15 cellular contexts compared by ENCODE assay signal in the genomic region with DNA sequence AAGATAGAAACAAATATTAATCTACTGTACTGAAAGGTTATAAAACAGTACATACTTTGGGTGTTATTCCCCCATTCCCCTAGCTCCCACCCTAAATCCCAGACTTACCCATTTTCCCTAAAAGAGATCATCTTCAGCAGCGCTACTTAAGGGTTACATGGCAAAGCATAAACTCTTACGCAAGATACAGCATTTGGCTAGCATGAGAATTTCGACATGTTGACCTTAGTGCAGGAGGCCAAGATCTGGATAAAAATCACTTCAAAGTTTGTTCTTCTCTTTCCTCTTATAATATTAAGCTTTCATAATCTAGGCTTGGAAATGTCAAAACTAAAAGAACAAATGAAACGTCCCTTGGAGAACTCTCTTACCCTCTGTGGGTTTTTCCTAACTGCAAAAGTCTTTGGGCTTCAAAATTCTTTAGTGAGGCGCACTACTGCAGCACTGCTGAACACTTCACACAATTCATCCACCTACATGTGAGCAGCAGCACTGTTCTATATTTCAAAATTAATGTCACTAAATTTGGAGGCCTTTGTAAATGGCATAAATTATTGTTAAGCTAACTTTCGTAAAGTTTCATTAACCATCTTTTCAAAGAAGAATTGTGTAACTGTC. TPM values are rescaled to one million over a fixed set of nuclear protein-coding genes. Genes with fewer than 3 reads are reported as not detected.
DNase-seq lines count a peak whose midpoint lies in the region; ATAC-seq and TF ChIP-seq lines count a peak whose summit lies in the region.
"Had no signal": no experiment of that assay in that cellular context is flagged by ENCODE, and none has a peak within 500 bp of the region (broad histone marks: within the 10 kb centered on the region; RNA-seq: fewer than 3 reads in every experiment).

No MANE protein-coding gene starts in this region.

- WGBS in gastroesophageal sphincter (ENCODE audit: low coverage in 1 of 2), 2 donors: 32 to 48% methylated on average over 5 to 6 of the region's 6 CpGs
- WGBS in lower leg skin, 2 donors: 52 to 62% methylated on average over 6 of the region's 6 CpGs

- peaks cover 46% of the 10 kb centered on the region for H3K36me3 ChIP-seq in adipocyte (ENCODE audit: control insufficient read depth, insufficient read depth, low read length, severe bottlenecking)
- H3K36me3 ChIP-seq in gastroesophageal sphincter: peaks cover 10 to 100% of the 10 kb centered on the region in 2 donors
- H3K36me3 ChIP-seq in gastrocnemius medialis: peaks cover 3 to 68% of the 10 kb centered on the region in 2 donors

- no peak for TF ChIP-seq EP300 in gastroesophageal sphincter (IDR thresholded peaks at IDR 0.05)

- DNase-seq in AG20443 (ENCODE audit: low spot score): peak; percentile 44
- DNase-seq in adipocyte (ENCODE audit: low read depth): peak; percentile 68
- no peak for DNase-seq in gastrocnemius medialis
- no peak for DNase-seq in HK-2 (ENCODE audit: unreplicated experiment)
- no peak for DNase-seq in lower leg skin (ENCODE audit: low spot score in 2 of 2)
- DNase-seq: activated CD4-positive, alpha-beta T cell treated with anti-CD3 and anti-CD28 coated beads, Interleukin-2, amount 10 ng/mL, durations not matched to agents 7 days and 5 days; activated T-cell treated with anti-CD3 and anti-CD28 coated beads, Interleukin-2, amount 50 U/mL, for 72 hours; H9; natural killer cell; NCI-H2029 treated with DMSO at 0.1 percent for 48 hours; small intestine; T-cell had no signal

- peak overlapping the region; percentile 74 for H3K9ac ChIP-seq in adipocyte (ENCODE audit: low read length)

- H3K9me3 ChIP-seq in adipocyte (ENCODE audit: control insufficient read depth, low read length) (no peaks in the 10 kb centered on the region), gastroesophageal sphincter (no peaks in the 10 kb centered on the region), gastrocnemius medialis (no peaks in the 10 kb centered on the region)

- in situ Hi-C loops in gastrocnemius medialis (cut with MboI; ENCODE audit: low sequenced_read_pairs in 4 of 4): loop anchor here in 1 of 4 donors (25.0 kb wide), 1 partner anchor 213 kb away; no protein-coding TSS in a partner anchor

- peaks cover 56% of the 10 kb centered on the region for H3K4me1 ChIP-seq in adipocyte (ENCODE audit: control insufficient read depth, insufficient read depth, low read length)
- peaks cover 24 to 86% (median 24%) of the 10 kb centered on the region in 3 donors for H3K4me1 ChIP-seq in gastroesophageal sphincter
- peaks cover 44 to 51% of the 10 kb centered on the region in 2 donors for H3K4me1 ChIP-seq in gastrocnemius medialis

- intact Hi-C loops in gastrocnemius medialis (cut with DNase I; ENCODE audit: low total_unique reads): no loop called here
- intact Hi-C loops in lower leg skin (cut with DNase I; ENCODE audit: low total_unique reads): no loop called here

- H3K4me3 ChIP-seq in adipocyte (ENCODE audit: low read length) (peak overlapping the region; percentile 55), gastroesophageal sphincter (no peak overlapping the region), gastrocnemius medialis (no peak overlapping the region), lower leg skin (ENCODE audit: low read depth, poor library complexity, severe bottlenecking) (no peak overlapping the region)

- H3K27ac ChIP-seq in gastroesophageal sphincter: peak overlapping the region; percentile 40 to 77 (median 72)
- peak overlapping the region; percentile 32 to 78 (median 67) for H3K27ac ChIP-seq in gastrocnemius medialis

- ATAC-seq in gastroesophageal sphincter (peak; percentile 71), gastrocnemius medialis (peak; percentile 90 to 91), HG03159 (IDR thresholded peaks at IDR 0.05; ENCODE audit: unreplicated experiment) (no peak), GM18520 (IDR thresholded peaks at IDR 0.05; ENCODE audit: unreplicated experiment) (no peak)
- ATAC-seq: activated T-cell treated with anti-CD3 and anti-CD28 coated beads, Interleukin-2, amount 50 U/mL, for 72 hours; natural killer cell; T-cell had no signal

- peak in 1 of 4 experiments; percentile 27 for TF ChIP-seq CTCF in gastroesophageal sphincter (IDR thresholded peaks at IDR 0.05)
- TF ChIP-seq CTCF in gastrocnemius medialis (IDR thresholded peaks at IDR 0.05 in 4 of 5, conservative IDR thresholded peaks at IDR 0.05 in 1 of 5): peak in 1 of 5 experiments; percentile 12
- no peak for TF ChIP-seq CTCF in lower leg skin (IDR thresholded peaks at IDR 0.05)

- no peaks in the 10 kb centered on the region for H3K27me3 ChIP-seq in adipocyte (replicated peaks; ENCODE audit: control insufficient read depth, insufficient read depth, low read length)
- no peaks in the 10 kb centered on the region for H3K27me3 ChIP-seq in gastroesophageal sphincter
- H3K27me3 ChIP-seq in gastrocnemius medialis: no peaks in the 10 kb centered on the region

- TF ChIP-seq POLR2A in gastroesophageal sphincter (IDR thresholded peaks at IDR 0.05): no peak
- no peak for TF ChIP-seq POLR2A in gastrocnemius medialis (IDR thresholded peaks at IDR 0.05)
- no peak for TF ChIP-seq POLR2A in lower leg skin (IDR thresholded peaks at IDR 0.05)

RNA-seq across cellular contexts. Expression of a gene that starts 59.5 kb away (rescaled TPM):
- total RNA-seq in gastroesophageal sphincter (10 to 100 TPM; 25.4 to 74.1 (median 68.5) TPM), gastrocnemius medialis (100 to 1,000 TPM; 157 to 572 (median 272) TPM), lower leg skin (10 to 100 TPM; 46.3 to 85.0 (median 61.4) TPM)

Comparison
In these comparisons a context has a peak if more than half of its experiments do, and no peak if none do; other contexts are left out.
1. DNase-seq: peak in AG20443 (single experiment) and adipocyte (single experiment); none in gastrocnemius medialis (0 of 2), HK-2 (single experiment) and lower leg skin (0 of 2).
2. ATAC-seq: peak in gastroesophageal sphincter (single experiment) and gastrocnemius medialis (2 of 2); none in HG03159 (single experiment) and GM18520 (single experiment).